ENCODE assay signal across 18 cellular contexts in genomic region chr7:131233193-131233592, GRCh38.
"Had no signal": no experiment of that assay in that cellular context is flagged by ENCODE, and none has a peak within 500 bp of the region (broad histone marks: within the 10 kb centered on the region; RNA-seq: fewer than 3 reads in every experiment).

No MANE protein-coding gene starts in this region.

- H3K27ac Mint-ChIP-seq: dendritic cell treated with granulocyte-macrophage colony-stimulating factor and Interleukin-4, amounts not matched to agents 40 ng/mL and 50 ng/mL, for 4 days had no signal

- H3K9me3 ChIP-seq: gastrocnemius medialis, left lung, psoas muscle, stomach had no signal

- H3K4me3 Mint-ChIP-seq: activated T-cell treated with anti-CD3 and anti-CD28 coated beads, Interleukin-2, amount 50 U/mL, for 4 hours; dendritic cell treated with granulocyte-macrophage colony-stimulating factor and Interleukin-4, amounts not matched to agents 40 ng/mL and 50 ng/mL, for 4 days had no signal

- H3K27ac ChIP-seq: cardiac muscle cell, left lung, psoas muscle, stomach, WERI-Rb-1 had no signal

- H3K27me3 Mint-ChIP-seq: dendritic cell treated with granulocyte-macrophage colony-stimulating factor and Interleukin-4, amounts not matched to agents 40 ng/mL and 50 ng/mL, for 4 days had no signal

- ATAC-seq: activated naive CD4-positive, alpha-beta T cell treated with anti-CD3 and anti-CD28 coated beads, Interleukin-2, amount 50 U/mL, for 72 hours; activated T-cell treated with anti-CD3 and anti-CD28 coated beads, Interleukin-2, amount 50 U/mL, for 4 hours; esophagus mucosa; gastrocnemius medialis; left lung; psoas muscle; right cardiac atrium had no signal

- H3K9me3 Mint-ChIP-seq: activated T-cell treated with anti-CD3 and anti-CD28 coated beads, Interleukin-2, amount 50 U/mL, for 4 hours; dendritic cell treated with granulocyte-macrophage colony-stimulating factor and Interleukin-4, amounts not matched to agents 40 ng/mL and 50 ng/mL, for 4 days had no signal

- DNase-seq: activated CD4-positive, alpha-beta T cell treated with anti-CD3 and anti-CD28 coated beads, Interleukin-2, amount 50 U/mL, for 4 hours; activated T-cell treated with anti-CD3 and anti-CD28 coated beads, Interleukin-2, amount 50 U/mL, for 4 hours; amygdala; effector CD8-positive, alpha-beta T cell; gastrocnemius medialis; head of caudate nucleus; left lung; midbrain; psoas muscle; right cardiac atrium; stimulated activated CD4-positive, alpha-beta T cell treated with anti-CD3 and anti-CD28 coated beads, Interleukin-2, amount 100 ng/mL, for 24 hours; stomach; trophoblast cell; WERI-Rb-1 had no signal

- H3K36me3 ChIP-seq: cardiac muscle cell, gastrocnemius medialis, left lung, stomach, WERI-Rb-1 had no signal

- H3K4me3 ChIP-seq: cardiac muscle cell, gastrocnemius medialis, left lung, psoas muscle, stomach had no signal

- H3K27me3 ChIP-seq: cardiac muscle cell, gastrocnemius medialis, left lung, stomach had no signal
